ENCODE assay signal across 8 cellular contexts in genomic region chr19:39607561-39607960, GRCh38. TPM values are rescaled to one million over a fixed set of nuclear protein-coding genes. Genes with fewer than 3 reads are reported as not detected.
"Had no signal": no experiment of that assay in that cellular context is flagged by ENCODE, and none has a peak within 500 bp of the region (broad histone marks: within the 10 kb centered on the region; RNA-seq: fewer than 3 reads in every experiment).

No MANE protein-coding gene starts in this region.

- H3K9ac ChIP-seq: GM23248 had no signal

- ATAC-seq: K562 had no signal

- H3K27ac ChIP-seq: GM23248 had no signal

- DNase-seq: GM23248, H9, HCEC 1CT, IMR-90, KG1 had no signal

- H3K4me3 ChIP-seq: GM23248, K562 had no signal

RNA-seq across cellular contexts. Expression of gene LGALS13, which starts 5.2 kb away (rescaled TPM):
- total RNA-seq: GM23248, H1, H9, HT-29, IMR-90 had no signal
- polyA plus RNA-seq: GM23248, H1, IMR-90 had no signal

RNA-seq across cellular contexts. Expression of gene LGALS16, which starts 48.2 kb away (rescaled TPM):
- total RNA-seq: GM23248, H1, H9, HT-29, IMR-90, K562 had no signal
- polyA plus RNA-seq: GM23248, H1, IMR-90, K562 had no signal
